29 cellular contexts compared by ENCODE assay signal in genomic region chr2:53911434-53912189, GRCh38. TPM values are rescaled to one million over a fixed set of nuclear protein-coding genes. Genes with fewer than 3 reads are reported as not detected.
A peak's percentile ranks its signal among the peaks of the same experiment; 100 is the strongest.
DNase-seq lines count a peak whose midpoint lies in the region; ATAC-seq and TF ChIP-seq lines count a peak whose summit lies in the region.
"Had no signal": no experiment of that assay in that cellular context is flagged by ENCODE, and none has a peak within 500 bp of the region (broad histone marks: within the 10 kb centered on the region; RNA-seq: fewer than 3 reads in every experiment).

No MANE protein-coding gene starts in this region.

- intact Hi-C loops in activated CD8-positive, alpha-beta T cell treated with anti-CD3 and anti-CD28 coated beads for 36 hours (cut with micrococcal nuclease) = no loop called here

- CTCF ChIA-PET in activated CD8-positive, alpha-beta T cell treated with anti-CD3 and anti-CD28 coated beads for 36 hours (lab: Charles Lee) = no interaction called here
- CTCF ChIA-PET in activated CD8-positive, alpha-beta T cell treated with anti-CD3 and anti-CD28 coated beads, Interleukin-2, amount 10 ng/mL, durations not matched to agents 7 days and 5 days (lab: Charles Lee) = interaction anchor here (1.5 kb wide), 1 partner anchor 9 kb away, joined by 3 read pairs; no protein-coding TSS in a partner anchor

- peaks cover 35% of the 10 kb centered on the region for H3K36me3 Mint-ChIP-seq in activated CD8-positive, alpha-beta T cell treated with anti-CD3 and anti-CD28 coated beads for 36 hours (ENCODE audit: low read depth)
- peaks cover 39% of the 10 kb centered on the region for H3K36me3 Mint-ChIP-seq in activated CD8-positive, alpha-beta T cell treated with anti-CD3 and anti-CD28 coated beads, Interleukin-2, amount 10 ng/mL, durations not matched to agents 7 days and 5 days (ENCODE audit: low read depth)
- peaks cover 8% of the 10 kb centered on the region for H3K36me3 Mint-ChIP-seq in T-helper 17 cell (ENCODE audit: low read depth)
- peaks cover 76% of the 10 kb centered on the region for H3K36me3 Mint-ChIP-seq in stimulated activated effector memory CD8-positive, alpha-beta T cell treated with anti-CD3 and anti-CD28 coated beads, Interleukin-12 subunit alpha, Interleukin-12 subunit beta, amount 100 ng/mL, for 72 hours
- peaks cover 39% of the 10 kb centered on the region for H3K36me3 Mint-ChIP-seq in activated naive CD8-positive, alpha-beta T cell treated with anti-CD3 and anti-CD28 coated beads, Interleukin-2, amount 50 U/mL, for 24 hours (ENCODE audit: low read depth)

- ATAC-seq in activated CD8-positive, alpha-beta T cell treated with anti-CD3 and anti-CD28 coated beads for 36 hours = no peak
- no peak for ATAC-seq in activated CD8-positive, alpha-beta T cell treated with anti-CD3 and anti-CD28 coated beads, Interleukin-2, amount 10 ng/mL, durations not matched to agents 7 days and 5 days
- no peak for ATAC-seq in T-helper 17 cell
- no peak for ATAC-seq in stimulated activated effector memory CD8-positive, alpha-beta T cell treated with anti-CD3 and anti-CD28 coated beads, Interleukin-12 subunit alpha, Interleukin-12 subunit beta, amount 100 ng/mL, for 72 hours
- ATAC-seq in activated naive CD8-positive, alpha-beta T cell treated with anti-CD3 and anti-CD28 coated beads, Interleukin-2, amount 50 U/mL, for 24 hours = no peak
- ATAC-seq: HCT116, sciatic nerve, WTC11 had no signal

- no peaks in the 10 kb centered on the region for H3K9me3 ChIP-seq in T-helper 17 cell (ENCODE audit: control insufficient read depth, low read length, poor library complexity, severe bottlenecking)
- H3K9me3 ChIP-seq: BE2C, testis, uterus had no signal

- in situ Hi-C loops in GM13976 (cut with MboI; ENCODE audit: low sequenced_read_pairs, unreplicated experiment) = no loop called here

- no peak for TF ChIP-seq CTCF in activated CD8-positive, alpha-beta T cell treated with anti-CD3 and anti-CD28 coated beads for 36 hours (IDR thresholded peaks at IDR 0.05)
- TF ChIP-seq CTCF in fibroblast of mammary gland (conservative IDR thresholded peaks at IDR 0.05; ENCODE audit: control insufficient read depth, insufficient read depth, low read depth, low read length) = no peak
- TF ChIP-seq CTCF in GM13976 (IDR thresholded peaks at IDR 0.05; ENCODE audit: borderline replicate concordance, control extremely low read depth, extremely low read depth, insufficient read depth, missing control alignments) = no peak

- H3K4me3 Mint-ChIP-seq in activated CD8-positive, alpha-beta T cell treated with anti-CD3 and anti-CD28 coated beads for 36 hours = no peak overlapping the region
- H3K4me3 Mint-ChIP-seq in activated CD8-positive, alpha-beta T cell treated with anti-CD3 and anti-CD28 coated beads, Interleukin-2, amount 10 ng/mL, durations not matched to agents 7 days and 5 days = no peak overlapping the region
- no peak overlapping the region for H3K4me3 Mint-ChIP-seq in T-helper 17 cell
- H3K4me3 Mint-ChIP-seq in stimulated activated effector memory CD8-positive, alpha-beta T cell treated with anti-CD3 and anti-CD28 coated beads, Interleukin-12 subunit alpha, Interleukin-12 subunit beta, amount 100 ng/mL, for 72 hours = no peak overlapping the region
- H3K4me3 Mint-ChIP-seq in activated naive CD8-positive, alpha-beta T cell treated with anti-CD3 and anti-CD28 coated beads, Interleukin-2, amount 50 U/mL, for 24 hours = no peak overlapping the region
- H3K4me3 Mint-ChIP-seq: activated naive CD4-positive, alpha-beta T cell treated with anti-CD3 and anti-CD28 coated beads, Interleukin-2, amount 50 U/mL, for 24 hours; activated T-helper 1 cell treated with anti-CD3 and anti-CD28 coated beads, Interleukin-12 subunit alpha, Interleukin-12 subunit beta, Interleukin-2, Interleukin-4 antibody, amounts not matched to agents 30 ng/mL and 10 ng/mL and 1 ng/mL, durations not matched to agents 14 hours and 24 hours and 36 hours; CD8-positive, alpha-beta memory T cell; WTC11 had no signal

- no peak overlapping the region for H3K27ac Mint-ChIP-seq in activated CD8-positive, alpha-beta T cell treated with anti-CD3 and anti-CD28 coated beads for 36 hours
- H3K27ac Mint-ChIP-seq in activated CD8-positive, alpha-beta T cell treated with anti-CD3 and anti-CD28 coated beads, Interleukin-2, amount 10 ng/mL, durations not matched to agents 7 days and 5 days = no peak overlapping the region
- peak overlapping the region; percentile 41 for H3K27ac Mint-ChIP-seq in T-helper 17 cell
- H3K27ac Mint-ChIP-seq in stimulated activated effector memory CD8-positive, alpha-beta T cell treated with anti-CD3 and anti-CD28 coated beads, Interleukin-12 subunit alpha, Interleukin-12 subunit beta, amount 100 ng/mL, for 72 hours = peak overlapping the region; percentile 87
- H3K27ac Mint-ChIP-seq in activated naive CD8-positive, alpha-beta T cell treated with anti-CD3 and anti-CD28 coated beads, Interleukin-2, amount 50 U/mL, for 24 hours = no peak overlapping the region
- H3K27ac Mint-ChIP-seq: activated naive CD4-positive, alpha-beta T cell treated with anti-CD3 and anti-CD28 coated beads, Interleukin-2, amount 50 U/mL, for 24 hours; activated T-helper 1 cell treated with anti-CD3 and anti-CD28 coated beads, Interleukin-12 subunit alpha, Interleukin-12 subunit beta, Interleukin-2, Interleukin-4 antibody, amounts not matched to agents 30 ng/mL and 10 ng/mL and 1 ng/mL, durations not matched to agents 14 hours and 24 hours and 36 hours; WTC11 had no signal

- DNase-seq in activated CD8-positive, alpha-beta T cell treated with anti-CD3 and anti-CD28 coated beads for 36 hours = peak; percentile 7
- DNase-seq in activated CD8-positive, alpha-beta T cell treated with anti-CD3 and anti-CD28 coated beads, Interleukin-2, amount 10 ng/mL, durations not matched to agents 7 days and 5 days = no peak
- DNase-seq in T-helper 17 cell (no peak), fibroblast of mammary gland (ENCODE audit: low read depth) (peak; percentile 3), NCI-H510A (lab: John Stamatoyannopoulos, UW) (no peak), GM13976 (ENCODE audit: low spot score) (no peak)
- DNase-seq in stimulated activated effector memory CD8-positive, alpha-beta T cell treated with anti-CD3 and anti-CD28 coated beads, Interleukin-12 subunit alpha, Interleukin-12 subunit beta, amount 100 ng/mL, for 72 hours (ENCODE audit: low spot score in 2 of 2) = no peak
- no peak for DNase-seq in activated naive CD8-positive, alpha-beta T cell treated with anti-CD3 and anti-CD28 coated beads, Interleukin-2, amount 50 U/mL, for 24 hours
- DNase-seq: 8988T; activated CD4-positive, alpha-beta T cell treated with anti-CD3 and anti-CD28 coated beads, Interleukin-2, amount 50 U/mL, for 1 hour; anterior cingulate cortex; BE2C; CD8-positive, alpha-beta memory T cell; DMS153; glutamatergic neuron; NCI-H1105 treated with DMSO at 0.1 percent for 48 hours; NCI-H1930; NCI-H526; Right ventricle myocardium superior; stimulated activated CD4-positive, alpha-beta T cell treated with anti-CD3 and anti-CD28 coated beads, Interleukin-4, amount 100 ng/mL, for 4 hours; T1000; testis; uterus had no signal

- H3K4me3 ChIP-seq in fibroblast of mammary gland (ENCODE audit: control insufficient read depth, low read depth, low read length) = no peak overlapping the region
- H3K4me3 ChIP-seq: testis, uterus had no signal

- H3K4me1 Mint-ChIP-seq in activated CD8-positive, alpha-beta T cell treated with anti-CD3 and anti-CD28 coated beads for 36 hours (ENCODE audit: low read depth) = peaks cover 11% of the 10 kb centered on the region
- H3K4me1 Mint-ChIP-seq in activated CD8-positive, alpha-beta T cell treated with anti-CD3 and anti-CD28 coated beads, Interleukin-2, amount 10 ng/mL, durations not matched to agents 7 days and 5 days (ENCODE audit: low read depth) = peaks cover 9% of the 10 kb centered on the region
- peaks cover 8% of the 10 kb centered on the region for H3K4me1 Mint-ChIP-seq in T-helper 17 cell
- H3K4me1 Mint-ChIP-seq in stimulated activated effector memory CD8-positive, alpha-beta T cell treated with anti-CD3 and anti-CD28 coated beads, Interleukin-12 subunit alpha, Interleukin-12 subunit beta, amount 100 ng/mL, for 72 hours = peaks cover 10% of the 10 kb centered on the region
- H3K4me1 Mint-ChIP-seq in activated naive CD8-positive, alpha-beta T cell treated with anti-CD3 and anti-CD28 coated beads, Interleukin-2, amount 50 U/mL, for 24 hours = peaks cover 13% of the 10 kb centered on the region
- H3K4me1 Mint-ChIP-seq: WTC11 had no signal

- POLR2A ChIA-PET in activated CD8-positive, alpha-beta T cell treated with anti-CD3 and anti-CD28 coated beads for 36 hours (lab: Charles Lee) = interaction anchor here (0.6 kb wide), 1 partner anchor 135 kb away, joined by 4 read pairs; no protein-coding TSS in a partner anchor
- POLR2A ChIA-PET in activated CD8-positive, alpha-beta T cell treated with anti-CD3 and anti-CD28 coated beads, Interleukin-2, amount 10 ng/mL, durations not matched to agents 7 days and 5 days (lab: Charles Lee) = interaction anchor here (1.0 kb wide), 1 partner anchor 144 kb away, joined by 3 read pairs; the partner anchor contains the start of gene CHAC2

- no peaks in the 10 kb centered on the region for H3K9me3 Mint-ChIP-seq in activated CD8-positive, alpha-beta T cell treated with anti-CD3 and anti-CD28 coated beads for 36 hours
- H3K9me3 Mint-ChIP-seq in activated CD8-positive, alpha-beta T cell treated with anti-CD3 and anti-CD28 coated beads, Interleukin-2, amount 10 ng/mL, durations not matched to agents 7 days and 5 days (ENCODE audit: insufficient read depth) = no peaks in the 10 kb centered on the region
- H3K9me3 Mint-ChIP-seq in stimulated activated effector memory CD8-positive, alpha-beta T cell treated with anti-CD3 and anti-CD28 coated beads, Interleukin-12 subunit alpha, Interleukin-12 subunit beta, amount 100 ng/mL, for 72 hours = no peaks in the 10 kb centered on the region
- no peaks in the 10 kb centered on the region for H3K9me3 Mint-ChIP-seq in activated naive CD8-positive, alpha-beta T cell treated with anti-CD3 and anti-CD28 coated beads, Interleukin-2, amount 50 U/mL, for 24 hours
- H3K9me3 Mint-ChIP-seq: activated naive CD4-positive, alpha-beta T cell treated with anti-CD3 and anti-CD28 coated beads, Interleukin-2, amount 50 U/mL, for 24 hours; activated T-helper 1 cell treated with anti-CD3 and anti-CD28 coated beads, Interleukin-12 subunit alpha, Interleukin-12 subunit beta, Interleukin-2, Interleukin-4 antibody, amounts not matched to agents 30 ng/mL and 10 ng/mL and 1 ng/mL, durations not matched to agents 14 hours and 24 hours and 36 hours; CD8-positive, alpha-beta memory T cell; WTC11 had no signal

- no peaks in the 10 kb centered on the region for H3K27me3 Mint-ChIP-seq in activated CD8-positive, alpha-beta T cell treated with anti-CD3 and anti-CD28 coated beads for 36 hours
- no peaks in the 10 kb centered on the region for H3K27me3 Mint-ChIP-seq in activated CD8-positive, alpha-beta T cell treated with anti-CD3 and anti-CD28 coated beads, Interleukin-2, amount 10 ng/mL, durations not matched to agents 7 days and 5 days (ENCODE audit: low read depth)
- no peaks in the 10 kb centered on the region for H3K27me3 Mint-ChIP-seq in T-helper 17 cell
- H3K27me3 Mint-ChIP-seq in activated naive CD8-positive, alpha-beta T cell treated with anti-CD3 and anti-CD28 coated beads, Interleukin-2, amount 50 U/mL, for 24 hours = no peaks in the 10 kb centered on the region
- H3K27me3 Mint-ChIP-seq: activated naive CD4-positive, alpha-beta T cell treated with anti-CD3 and anti-CD28 coated beads, Interleukin-2, amount 50 U/mL, for 24 hours; CD8-positive, alpha-beta memory T cell had no signal

RNA-seq across cellular contexts. Expression of gene GPR75, which starts 51.8 kb away (rescaled TPM):
- total RNA-seq in activated CD8-positive, alpha-beta T cell treated with anti-CD3 and anti-CD28 coated beads for 36 hours = 1 to 10 TPM in 1 of 2 experiments, under 1 TPM in 1; 0.88 to 1.2 TPM
- 1 to 10 TPM; 2.8 to 3.0 TPM for total RNA-seq in activated CD8-positive, alpha-beta T cell treated with anti-CD3 and anti-CD28 coated beads, Interleukin-2, amount 10 ng/mL, durations not matched to agents 7 days and 5 days
- 1 to 10 TPM; 1.8 to 2.7 TPM for total RNA-seq in T-helper 17 cell
- total RNA-seq: G401 had no signal

RNA-seq across cellular contexts. Expression of gene PSME4, which starts 59.2 kb away (rescaled TPM):
- total RNA-seq in activated CD8-positive, alpha-beta T cell treated with anti-CD3 and anti-CD28 coated beads for 36 hours = 10 to 100 TPM; 51.7 to 54.4 TPM
- 10 to 100 TPM; 55.3 to 56.8 TPM for total RNA-seq in activated CD8-positive, alpha-beta T cell treated with anti-CD3 and anti-CD28 coated beads, Interleukin-2, amount 10 ng/mL, durations not matched to agents 7 days and 5 days
- total RNA-seq in T-helper 17 cell = 10 to 100 TPM; 64.5 to 80.4 TPM

Comparison
In these comparisons a context has a peak if more than half of its experiments do, and no peak if none do; other contexts are left out.
1. DNase-seq: peak in activated CD8-positive, alpha-beta T cell treated with anti-CD3 and anti-CD28 coated beads for 36 hours (single experiment) and fibroblast of mammary gland (single experiment); none in activated CD8-positive, alpha-beta T cell treated with anti-CD3 and anti-CD28 coated beads, Interleukin-2, amount 10 ng/mL, durations not matched to agents 7 days and 5 days (single experiment), T-helper 17 cell (0 of 3), stimulated activated effector memory CD8-positive, alpha-beta T cell treated with anti-CD3 and anti-CD28 coated beads, Interleukin-12 subunit alpha, Interleukin-12 subunit beta, amount 100 ng/mL, for 72 hours (0 of 2), NCI-H510A (single experiment), activated naive CD8-positive, alpha-beta T cell treated with anti-CD3 and anti-CD28 coated beads, Interleukin-2, amount 50 U/mL, for 24 hours (single experiment) and GM13976 (single experiment).
2. H3K27ac Mint-ChIP-seq: peak in T-helper 17 cell (single experiment) and stimulated activated effector memory CD8-positive, alpha-beta T cell treated with anti-CD3 and anti-CD28 coated beads, Interleukin-12 subunit alpha, Interleukin-12 subunit beta, amount 100 ng/mL, for 72 hours (single experiment); none in activated CD8-positive, alpha-beta T cell treated with anti-CD3 and anti-CD28 coated beads for 36 hours (single experiment), activated CD8-positive, alpha-beta T cell treated with anti-CD3 and anti-CD28 coated beads, Interleukin-2, amount 10 ng/mL, durations not matched to agents 7 days and 5 days (single experiment) and activated naive CD8-positive, alpha-beta T cell treated with anti-CD3 and anti-CD28 coated beads, Interleukin-2, amount 50 U/mL, for 24 hours (single experiment).